10 cellular contexts compared by ENCODE assay signal in genomic region chr3:177694316-177694715, GRCh38.
DNase-seq lines count a peak whose midpoint lies in the region; ATAC-seq and TF ChIP-seq lines count a peak whose summit lies in the region.
"Had no signal": no experiment of that assay in that cellular context is flagged by ENCODE, and none has a peak within 500 bp of the region (broad histone marks: within the 10 kb centered on the region; RNA-seq: fewer than 3 reads in every experiment).

No MANE protein-coding gene starts in this region.

- H3K27ac ChIP-seq in breast epithelium (peak overlapping the region in 1 of 2 donors; percentile 12), Karpas-422 (ENCODE audit: low read length) (no peak overlapping the region)
- H3K27ac ChIP-seq: esophagus muscularis mucosa had no signal

- in situ Hi-C loops in KBM-7 (cut with MboI; ENCODE audit: low pct_unique_long_range_greater_than_20kb, low sequenced_read_pairs) = no loop called here

- no peak overlapping the region for H3K9ac ChIP-seq in Karpas-422 (ENCODE audit: low read length)

- H3K36me3 Mint-ChIP-seq in dendritic cell treated with granulocyte-macrophage colony-stimulating factor and Interleukin-4, amounts not matched to agents 40 ng/mL and 50 ng/mL, for 4 days (ENCODE audit: low read depth) = no peaks in the 10 kb centered on the region
- no peaks in the 10 kb centered on the region for H3K36me3 Mint-ChIP-seq in osteocyte (ENCODE audit: unreplicated experiment)
- H3K36me3 Mint-ChIP-seq: activated naive CD4-positive, alpha-beta T cell treated with anti-CD3 and anti-CD28 coated beads, Interleukin-2, amount 50 U/mL, for 72 hours had no signal

- H4K20me1 ChIP-seq in Karpas-422 (ENCODE audit: insufficient read depth, low read depth, low read length) = no peaks in the 10 kb centered on the region

- H3K27ac Mint-ChIP-seq in dendritic cell treated with granulocyte-macrophage colony-stimulating factor and Interleukin-4, amounts not matched to agents 40 ng/mL and 50 ng/mL, for 4 days = peak overlapping the region; percentile 20
- peak overlapping the region; percentile 86 for H3K27ac Mint-ChIP-seq in osteocyte (ENCODE audit: unreplicated experiment)
- H3K27ac Mint-ChIP-seq: activated naive CD4-positive, alpha-beta T cell treated with anti-CD3 and anti-CD28 coated beads, Interleukin-2, amount 50 U/mL, for 72 hours had no signal

- H3K4me1 Mint-ChIP-seq in dendritic cell treated with granulocyte-macrophage colony-stimulating factor and Interleukin-4, amounts not matched to agents 40 ng/mL and 50 ng/mL, for 4 days (ENCODE audit: low read depth) = peaks cover 11% of the 10 kb centered on the region
- peaks cover 25% of the 10 kb centered on the region for H3K4me1 Mint-ChIP-seq in osteocyte (ENCODE audit: unreplicated experiment)

- H3K27me3 Mint-ChIP-seq in dendritic cell treated with granulocyte-macrophage colony-stimulating factor and Interleukin-4, amounts not matched to agents 40 ng/mL and 50 ng/mL, for 4 days = no peaks in the 10 kb centered on the region
- no peaks in the 10 kb centered on the region for H3K27me3 Mint-ChIP-seq in osteocyte (ENCODE audit: unreplicated experiment)

- no peak overlapping the region for H3K4me2 ChIP-seq in Karpas-422 (ENCODE audit: low read depth, low read length, poor library complexity, severe bottlenecking)

- H3K27me3 ChIP-seq in breast epithelium (no peaks in the 10 kb centered on the region), Karpas-422 (ENCODE audit: low read length) (no peaks in the 10 kb centered on the region)
- H3K27me3 ChIP-seq: esophagus muscularis mucosa had no signal

- intact Hi-C loops in dendritic cell treated with granulocyte-macrophage colony-stimulating factor and Interleukin-4, amounts not matched to agents 40 ng/mL and 50 ng/mL, for 4 days (cut with micrococcal nuclease) = no loop called here
- intact Hi-C loops in breast epithelium (cut with DNase I; ENCODE audit: low total_unique reads) = no loop called here

- peak; percentile 75 for ATAC-seq in GM18861 (IDR thresholded peaks at IDR 0.05; ENCODE audit: unreplicated experiment)
- ATAC-seq in HG02759 (IDR thresholded peaks at IDR 0.05; ENCODE audit: unreplicated experiment) = no peak
- no peak for ATAC-seq in GM21515 (IDR thresholded peaks at IDR 0.05; ENCODE audit: unreplicated experiment)
- ATAC-seq: activated naive CD4-positive, alpha-beta T cell treated with anti-CD3 and anti-CD28 coated beads, Interleukin-2, amount 50 U/mL, for 72 hours had no signal

- H3K4me3 Mint-ChIP-seq in dendritic cell treated with granulocyte-macrophage colony-stimulating factor and Interleukin-4, amounts not matched to agents 40 ng/mL and 50 ng/mL, for 4 days = no peak overlapping the region
- peak overlapping the region; percentile 2 for H3K4me3 Mint-ChIP-seq in osteocyte (ENCODE audit: unreplicated experiment)

- no peaks in the 10 kb centered on the region for H3K9me3 ChIP-seq in breast epithelium
- H3K9me3 ChIP-seq in Karpas-422 (ENCODE audit: low read length) = no peaks in the 10 kb centered on the region
- H3K9me3 ChIP-seq: esophagus muscularis mucosa had no signal

- no peaks in the 10 kb centered on the region for H3K79me2 ChIP-seq in Karpas-422 (ENCODE audit: low read length)

- no peak for TF ChIP-seq POLR2A in breast epithelium (IDR thresholded peaks at IDR 0.05)

- H3K4me1 ChIP-seq in breast epithelium (no peaks in the 10 kb centered on the region), Karpas-422 (ENCODE audit: low read length) (no peaks in the 10 kb centered on the region)

- no peak overlapping the region for H2AFZ ChIP-seq in Karpas-422 (ENCODE audit: low read length)

- peak; percentile 81 for DNase-seq in KBM-7
- no peak for DNase-seq in osteocyte (ENCODE audit: extremely low spot score, unreplicated experiment)
- DNase-seq in breast epithelium (ENCODE audit: low spot score in 2 of 2) = no peak
- DNase-seq in Karpas-422 = no peak

- no peaks in the 10 kb centered on the region for H3K9me3 Mint-ChIP-seq in dendritic cell treated with granulocyte-macrophage colony-stimulating factor and Interleukin-4, amounts not matched to agents 40 ng/mL and 50 ng/mL, for 4 days
- peaks cover 3% of the 10 kb centered on the region for H3K9me3 Mint-ChIP-seq in osteocyte (ENCODE audit: unreplicated experiment)
- H3K9me3 Mint-ChIP-seq: activated naive CD4-positive, alpha-beta T cell treated with anti-CD3 and anti-CD28 coated beads, Interleukin-2, amount 50 U/mL, for 72 hours had no signal

- H3K9me2 ChIP-seq in Karpas-422 (replicated peaks; ENCODE audit: insufficient read depth, low read length) = no peaks in the 10 kb centered on the region

- no peak overlapping the region for H3K4me3 ChIP-seq in breast epithelium
- H3K4me3 ChIP-seq in Karpas-422 (ENCODE audit: low read length) = no peak overlapping the region
- H3K4me3 ChIP-seq: esophagus muscularis mucosa had no signal

- no peaks in the 10 kb centered on the region for H3K36me3 ChIP-seq in breast epithelium
- no peaks in the 10 kb centered on the region for H3K36me3 ChIP-seq in Karpas-422 (ENCODE audit: insufficient read depth, low read length)
- H3K36me3 ChIP-seq: esophagus muscularis mucosa had no signal

- TF ChIP-seq CTCF in osteocyte (IDR thresholded peaks at IDR 0.05) (no peak), breast epithelium (IDR thresholded peaks at IDR 0.05) (no peak)
